Comparison of ENCODE assay signal across 8 cellular contexts in the genomic region with DNA sequence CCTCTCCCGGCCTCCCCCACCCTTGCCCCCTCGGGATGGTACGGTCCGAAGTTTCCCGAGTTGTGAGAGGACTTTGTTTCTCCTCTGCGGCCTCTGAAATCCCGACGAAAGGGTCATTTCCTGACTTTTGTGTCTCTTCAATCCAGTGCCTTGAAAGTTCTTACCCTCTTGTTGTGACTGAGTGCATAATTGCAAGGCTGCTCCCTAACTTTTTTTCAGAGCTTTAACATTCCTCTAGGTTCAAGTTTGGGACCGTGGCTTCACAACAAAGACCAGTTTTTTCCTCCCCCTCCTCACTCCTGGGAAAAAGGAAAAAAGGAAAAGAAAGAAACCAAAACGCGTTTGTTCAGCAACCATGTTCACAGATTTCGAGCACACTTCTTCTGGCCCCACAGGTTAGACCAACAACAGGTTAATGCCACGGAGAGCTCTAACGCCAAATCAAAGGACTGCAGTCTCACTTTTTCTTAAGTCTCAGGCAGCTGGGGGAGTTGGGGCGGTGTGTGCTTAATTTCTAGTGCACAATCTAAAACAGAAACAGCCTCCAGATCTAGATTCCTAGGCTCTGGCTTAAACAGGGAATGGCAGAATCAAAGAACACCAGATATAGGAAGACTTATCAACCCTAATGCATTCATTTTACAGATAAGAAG.
DNase-seq lines count a peak whose midpoint lies in the region; ATAC-seq and TF ChIP-seq lines count a peak whose summit lies in the region.

No MANE protein-coding gene starts in this region.

- intact Hi-C loops in A673 (cut with micrococcal nuclease; ENCODE audit: unreplicated experiment) = no loop called here

- no peaks in the 10 kb centered on the region for H3K9me3 Mint-ChIP-seq in IgD-negative memory B cell

- H3K4me3 Mint-ChIP-seq in IgD-negative memory B cell = peak overlapping the region; percentile 62 to 87 (median 70)

- POLR2A ChIA-PET in A673 (lab: Charles Lee; ENCODE audit: low non-redundant PET) = no interaction called here

- ATAC-seq in HG03045 (IDR thresholded peaks at IDR 0.05; ENCODE audit: unreplicated experiment) (no peak), GM21367 (IDR thresholded peaks at IDR 0.05; ENCODE audit: unreplicated experiment) (no peak), GM21825 (IDR thresholded peaks at IDR 0.05; ENCODE audit: unreplicated experiment) (no peak)

- H3K36me3 ChIP-seq in A673 (ENCODE audit: insufficient read depth, low read length, poor library complexity, severe bottlenecking) (no peaks in the 10 kb centered on the region), mucosa of rectum (ENCODE audit: control insufficient read depth in 2 of 2, insufficient read depth in 2 of 2, low read length in 2 of 2) (no peaks in the 10 kb centered on the region)

- peaks cover 14% of the 10 kb centered on the region for H3K27me3 Mint-ChIP-seq in IgD-negative memory B cell

- H3K9ac ChIP-seq in mucosa of rectum (ENCODE audit: low read depth in 1 of 2, low read length in 2 of 2) = peak overlapping the region; percentile 52 to 73

- TF ChIP-seq CTCF in A673 (conservative IDR thresholded peaks at IDR 0.05; ENCODE audit: low read depth, low read length) (no peak), GM13976 (IDR thresholded peaks at IDR 0.05; ENCODE audit: borderline replicate concordance, control extremely low read depth, extremely low read depth, insufficient read depth, missing control alignments) (no peak)

- BruUV-seq in A673 (replicated peaks; lab: Mats Ljungman, UMichigan) = no TSS peak

- H3K36me3 Mint-ChIP-seq in IgD-negative memory B cell = peaks cover 4% of the 10 kb centered on the region

- H3K4me1 ChIP-seq in A673 (ENCODE audit: insufficient read depth, low read length, poor library complexity, severe bottlenecking) (peaks cover 19% of the 10 kb centered on the region), mucosa of rectum (ENCODE audit: control insufficient read depth in 2 of 2, insufficient read depth in 2 of 2, low read length in 2 of 2) (peaks cover 28 to 44% of the 10 kb centered on the region in 2 donors)

- H3K4me1 Mint-ChIP-seq in IgD-negative memory B cell = peaks cover 32 to 41% (median 40%) of the 10 kb centered on the region in 3 donors

- H3K27me3 ChIP-seq in A673 (replicated peaks; ENCODE audit: insufficient read depth, low read depth, low read length, poor library complexity) = no peaks in the 10 kb centered on the region
- no peaks in the 10 kb centered on the region for H3K27me3 ChIP-seq in mucosa of rectum (ENCODE audit: control insufficient read depth in 2 of 2, insufficient read depth in 2 of 2, low read length in 2 of 2)

- H3K4me3 ChIP-seq in A673 (ENCODE audit: low read depth, low read length, poor library complexity, severe bottlenecking) (peak overlapping the region; percentile 44), mucosa of rectum (ENCODE audit: low read length in 2 of 2) (peak overlapping the region; percentile 74 to 77)

- H3K9me3 ChIP-seq in A673 (ENCODE audit: low read depth, low read length, poor library complexity, severe bottlenecking) (no peaks in the 10 kb centered on the region), mucosa of rectum (ENCODE audit: control insufficient read depth in 2 of 2, low read length in 2 of 2) (no peaks in the 10 kb centered on the region)

- DNase-seq in A673 (ENCODE audit: low spot score) (no peak), dermis blood vessel endothelial cell (peak; percentile 56), GM13976 (ENCODE audit: low spot score) (no peak)

- CTCF ChIA-PET in A673 (lab: Charles Lee) = no interaction called here

- peak overlapping the region in 1 of 3 donors; percentile 19 for H3K27ac Mint-ChIP-seq in IgD-negative memory B cell

- in situ Hi-C loops in GM13976 (cut with MboI; ENCODE audit: low sequenced_read_pairs, unreplicated experiment) = no loop called here

- H3K27ac ChIP-seq in A673 (ENCODE audit: low read depth, low read length, poor library complexity, severe bottlenecking) (no peak overlapping the region), mucosa of rectum (ENCODE audit: low read depth in 2 of 2, low read length in 2 of 2) (peak overlapping the region; percentile 92 to 94)
